ENCODE assay signal across 36 cellular contexts in genomic region chr1:235157150-235157549, GRCh38.
"Had no signal": no experiment of that assay in that cellular context is flagged by ENCODE, and none has a peak within 500 bp of the region (broad histone marks: within the 10 kb centered on the region; RNA-seq: fewer than 3 reads in every experiment).

No MANE protein-coding gene starts in this region.

- ATAC-seq: activated CD8-positive, alpha-beta T cell treated with anti-CD3 and anti-CD28 coated beads for 36 hours; activated T-cell treated with anti-CD3 and anti-CD28 coated beads, Interleukin-2, amount 50 U/mL, for 72 hours; activated T-helper 17 cell treated with anti-CD3 and anti-CD28 coated beads, Interleukin-2, amount 50 U/mL, for 72 hours; Right ventricle myocardium inferior; SK-N-SH treated with all-trans-retinoic acid at 6 μM for 48 hours had no signal

- H3K4me3 ChIP-seq: PC-9 had no signal

- H2AFZ ChIP-seq: PC-9 had no signal

- H3K27ac ChIP-seq: brain microvascular endothelial cell, PC-9, RWPE1, WERI-Rb-1 had no signal

- H3K27me3 ChIP-seq: brain microvascular endothelial cell had no signal

- DNase-seq: activated CD4-positive, alpha-beta T cell treated with anti-CD3 and anti-CD28 coated beads, Interleukin-2, amount 10 ng/mL, durations not matched to agents 24 days and 14 days; activated CD4-positive, alpha-beta T cell treated with anti-CD3 and anti-CD28 coated beads, Interleukin-2, amount 50 U/mL, for 4 hours; activated CD4-positive, CD25-positive, alpha-beta regulatory T cell; activated CD8-positive, alpha-beta T cell treated with anti-CD3 and anti-CD28 coated beads for 36 hours; activated effector memory CD4-positive, alpha-beta T cell treated with anti-CD3 and anti-CD28 coated beads, Interleukin-2, amount 50 U/mL, for 16 hours; activated naive CD4-positive, alpha-beta T cell; activated naive CD4-positive, alpha-beta T cell treated with anti-CD3 and anti-CD28 coated beads, Interleukin-2, amount 50 U/mL, for 16 hours; activated naive CD8-positive, alpha-beta T cell treated with anti-CD3 and anti-CD28 coated beads for 36 hours; activated T-cell treated with anti-CD3 and anti-CD28 coated beads, Interleukin-2, amount 50 U/mL, for 1 hour; activated T-cell treated with anti-CD3 and anti-CD28 coated beads, Interleukin-2, amount 50 U/mL, for 72 hours; amniotic stem cell; aorta; brain microvascular endothelial cell; central memory CD4-positive, alpha-beta T cell; Kasumi-1; MM.1S; MV-4-11; NCI-H1092; NCI-H1436 treated with DMSO at 0.1 percent for 48 hours; NCI-H1694 treated with DMSO at 0.1 percent for 48 hours; NCI-H2029; NCI-H2171; NCI-H510A; NCI-H526; NCI-H748 treated with DMSO at 0.1 percent for 48 hours; NK-92 treated with Interleukin-12 subunit alpha and Interleukin-12 subunit beta, amount 100 ng/mL, for 24 hours; PC-9; SIG-M5; T-helper 1 cell; T-helper 2 cell; T-helper 9 cell; WERI-Rb-1 had no signal

- H3K4me2 ChIP-seq: PC-9 had no signal
